19 cellular contexts compared by ENCODE assay signal in genomic region chr11:76663461-76663760, GRCh38. TPM values are rescaled to one million over a fixed set of nuclear protein-coding genes. Genes with fewer than 3 reads are reported as not detected.
DNase-seq lines count a peak whose midpoint lies in the region; ATAC-seq, FAIRE-seq and TF ChIP-seq lines count a peak whose summit lies in the region.
"Had no signal": no experiment of that assay in that cellular context is flagged by ENCODE, and none has a peak within 500 bp of the region (broad histone marks: within the 10 kb centered on the region; RNA-seq: fewer than 3 reads in every experiment).

No MANE protein-coding gene starts in this region.

- H3K9me3 ChIP-seq in BLaER1 treated with 17β-estradiol and CSF1 and Interleukin-3, amounts not matched to agents 10 nM and 100 nM (replicated peaks in 1 of 11) = no peaks in the 10 kb centered on the region
- H3K9me3 ChIP-seq in astrocyte (ENCODE audit: insufficient read depth, low read depth, low read length) = no peaks in the 10 kb centered on the region

- peaks cover 0 to 7% (median 0%) of the 10 kb centered on the region in 11 experiments; a peak in 4 of 22 replicates for H4K20me1 ChIP-seq in BLaER1 treated with 17β-estradiol and CSF1 and Interleukin-3, amounts not matched to agents 10 nM and 100 nM
- H4K20me1 ChIP-seq in astrocyte (ENCODE audit: insufficient read depth, low read length) = no peaks in the 10 kb centered on the region

- peak overlapping the region; percentile 69 for H3K27ac Mint-ChIP-seq in astrocyte (ENCODE audit: unreplicated experiment)
- H3K27ac Mint-ChIP-seq in activated naive CD4-positive, alpha-beta T cell treated with anti-CD3 and anti-CD28 coated beads, Interleukin-2, amount 50 U/mL, for 72 hours = peak overlapping the region in 1 of 2 donors; percentile 33

- H3K4me3 ChIP-seq in BLaER1 treated with 17β-estradiol and CSF1 and Interleukin-3, amounts not matched to agents 10 nM and 100 nM = no peak overlapping the region
- no peak overlapping the region for H3K4me3 ChIP-seq in astrocyte (ENCODE audit: insufficient read depth, low read depth, low read length)
- H3K4me3 ChIP-seq: SK-N-MC had no signal

- peaks cover 36 to 92% (median 76%) of the 10 kb centered on the region in 10 experiments for H3K4me1 ChIP-seq in BLaER1 treated with 17β-estradiol and CSF1 and Interleukin-3, amounts not matched to agents 10 nM and 100 nM
- H3K4me1 ChIP-seq in astrocyte (ENCODE audit: insufficient read depth, low read length) = peaks cover 3% of the 10 kb centered on the region

- ATAC-seq in activated naive CD4-positive, alpha-beta T cell treated with anti-CD3 and anti-CD28 coated beads, Interleukin-2, amount 50 U/mL, for 72 hours = no peak
- ATAC-seq in GM18519 (IDR thresholded peaks at IDR 0.05; ENCODE audit: low FRiP score, unreplicated experiment) (no peak), HG03520 (IDR thresholded peaks at IDR 0.05; ENCODE audit: unreplicated experiment) (no peak), GM21526 (IDR thresholded peaks at IDR 0.05; ENCODE audit: low FRiP score, unreplicated experiment) (no peak)

- DNase-seq in 8988T (peak; percentile 24), astrocyte (ENCODE audit: low read depth) (no peak), mesenteric fat pad (ENCODE audit: low spot score) (peak; percentile 82)
- DNase-seq in activated naive CD4-positive, alpha-beta T cell treated with anti-CD3 and anti-CD28 coated beads, Interleukin-2, amount 50 U/mL, for 72 hours (ENCODE audit: low spot score in 2 of 2) = no peak
- DNase-seq: ACHN, COR-L47, NCI-H1105, NCI-H2081, NCI-H2171 treated with DMSO at 0.1 percent for 48 hours, NCI-H446, NCI-H526 treated with DMSO at 0.1 percent for 48 hours had no signal

- FAIRE-seq in astrocyte (lab: Jason Lieb, UNC) = no peak
- FAIRE-seq: G401.6, H1, RCC 7860 had no signal

- peaks cover 5 to 26% (median 15%) of the 10 kb centered on the region in 11 experiments; a peak in 19 of 22 replicates for H3K27me3 ChIP-seq in BLaER1 treated with 17β-estradiol and CSF1 and Interleukin-3, amounts not matched to agents 10 nM and 100 nM
- no peaks in the 10 kb centered on the region for H3K27me3 ChIP-seq in astrocyte (ENCODE audit: insufficient read depth, low read length)

- TF ChIP-seq CTCF in astrocyte (IDR thresholded peaks at IDR 0.05; ENCODE audit: insufficient read depth, low read depth, low read length) = no peak

- no peak overlapping the region for H3K4me3 Mint-ChIP-seq in astrocyte (ENCODE audit: unreplicated experiment)

- H3K9ac ChIP-seq in BLaER1 treated with 17β-estradiol and CSF1 and Interleukin-3, amounts not matched to agents 10 nM and 100 nM = peak overlapping the region in 3 of 11 experiments; percentile 51 to 64 (median 52); a peak in 4 of 22 replicates
- H3K9ac ChIP-seq in astrocyte (ENCODE audit: low read length) = no peak overlapping the region

- peaks cover 50% of the 10 kb centered on the region for H3K27me3 Mint-ChIP-seq in astrocyte (ENCODE audit: low read depth, unreplicated experiment)

- peaks cover 2% of the 10 kb centered on the region for H3K9me3 Mint-ChIP-seq in astrocyte (ENCODE audit: unreplicated experiment)
- no peaks in the 10 kb centered on the region for H3K9me3 Mint-ChIP-seq in activated naive CD4-positive, alpha-beta T cell treated with anti-CD3 and anti-CD28 coated beads, Interleukin-2, amount 50 U/mL, for 72 hours

- peak overlapping the region in 4 of 11 experiments; percentile 68 to 79 (median 72); a peak in 6 of 22 replicates for H3K27ac ChIP-seq in BLaER1 treated with 17β-estradiol and CSF1 and Interleukin-3, amounts not matched to agents 10 nM and 100 nM
- H3K27ac ChIP-seq in astrocyte (ENCODE audit: low read depth, low read length) = no peak overlapping the region
- H3K27ac ChIP-seq: SK-N-MC had no signal

- no peaks in the 10 kb centered on the region for H3K79me2 ChIP-seq in astrocyte (ENCODE audit: insufficient read depth, low read length)

- H3K4me1 Mint-ChIP-seq in astrocyte (ENCODE audit: low read depth, unreplicated experiment) = peaks cover 6% of the 10 kb centered on the region

- H3K36me3 Mint-ChIP-seq in astrocyte (ENCODE audit: low read depth, unreplicated experiment) = peaks cover 27% of the 10 kb centered on the region
- no peaks in the 10 kb centered on the region for H3K36me3 Mint-ChIP-seq in activated naive CD4-positive, alpha-beta T cell treated with anti-CD3 and anti-CD28 coated beads, Interleukin-2, amount 50 U/mL, for 72 hours

- no peaks in the 10 kb centered on the region for H3K36me3 ChIP-seq in BLaER1 treated with 17β-estradiol and CSF1 and Interleukin-3, amounts not matched to agents 10 nM and 100 nM
- H3K36me3 ChIP-seq in astrocyte (ENCODE audit: insufficient read depth, low read length) = no peaks in the 10 kb centered on the region

- no peak overlapping the region for H2AFZ ChIP-seq in astrocyte (ENCODE audit: low read depth, low read length)

- H3K4me2 ChIP-seq in BLaER1 treated with 17β-estradiol and CSF1 and Interleukin-3, amounts not matched to agents 10 nM and 100 nM = peak overlapping the region; percentile 62 to 99 (median 96); a peak in 19 of 22 replicates
- H3K4me2 ChIP-seq in astrocyte (ENCODE audit: low read length) = no peak overlapping the region

RNA-seq across cellular contexts. Expression of gene LRRC32, which starts 7.1 kb away (rescaled TPM):
- total RNA-seq in astrocyte = 24.4 and 43.7 TPM in 2 replicates
- 136 TPM for total RNA-seq in mesenteric fat pad
- total RNA-seq in activated naive CD4-positive, alpha-beta T cell treated with anti-CD3 and anti-CD28 coated beads, Interleukin-2, amount 50 U/mL, for 72 hours = under 1 TPM; 0.30 to 0.43 TPM

Comparison
In these comparisons a context has a peak if more than half of its experiments do, and no peak if none do; other contexts are left out.
1. DNase-seq: peak in 8988T (single experiment) and mesenteric fat pad (single experiment); none in astrocyte (single experiment) and activated naive CD4-positive, alpha-beta T cell treated with anti-CD3 and anti-CD28 coated beads, Interleukin-2, amount 50 U/mL, for 72 hours (0 of 2).
2. RNA of gene LRRC32, which starts 7.1 kb away (total RNA-seq): 136 TPM in mesenteric fat pad (single experiment) and 24.4 to 43.7 TPM in astrocyte; 0.30 to 0.43 TPM in activated naive CD4-positive, alpha-beta T cell treated with anti-CD3 and anti-CD28 coated beads, Interleukin-2, amount 50 U/mL, for 72 hours; every median in the first group is over 10 times any median in the second.